In genomic region chr4:150402968-150403367, GRCh38 we compare ENCODE assay signal across 1 cellular context.
TF ChIP-seq lines count a peak whose summit lies in the region.

No MANE protein-coding gene starts in this region.

TF ChIP-seq in K562, 482 proteins besides CTCF, POLR2A, EP300 and RAD21 (continued from another document):
- TF ChIP-seq REST (CRISPR knock-in tag; IDR thresholded peaks at IDR 0.05; ENCODE audit: low read depth) = no peak
- TF ChIP-seq BHLHE40 (IDR thresholded peaks at IDR 0.05; ENCODE audit: low read length) = 0 out of 2 replicates have a peak, but pooled peaks have one; percentile 20
- TF ChIP-seq HCFC1 (IDR thresholded peaks at IDR 0.05; ENCODE audit: low read depth, low read length) = no peak
- TF ChIP-seq CHD2 (IDR thresholded peaks at IDR 0.05; ENCODE audit: low read depth, low read length) = no peak
